ENCODE assay signal across 9 cellular contexts in the genomic region with DNA sequence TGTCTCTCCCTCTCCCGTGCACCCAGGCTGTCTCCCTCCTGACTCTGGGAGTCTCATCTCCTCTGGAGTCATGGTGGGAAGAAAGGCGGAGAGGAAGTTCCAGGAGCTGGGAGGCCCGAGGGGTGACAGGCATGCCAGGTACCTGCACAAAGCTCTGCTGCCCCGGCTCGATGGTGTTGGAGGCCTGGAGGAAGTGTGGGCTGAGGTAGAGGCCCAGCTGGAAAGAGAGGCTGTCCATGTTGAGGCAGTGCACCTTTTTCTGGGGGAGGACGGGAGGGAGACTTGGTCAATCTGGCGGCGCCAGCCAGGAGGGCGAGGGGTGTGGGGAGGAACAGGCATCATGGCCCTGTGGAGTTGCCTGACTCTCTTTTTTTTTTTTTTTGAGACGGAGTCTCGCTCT.
"Had no signal": no experiment of that assay in that cellular context is flagged by ENCODE, and none has a peak within 500 bp of the region (broad histone marks: within the 10 kb centered on the region; RNA-seq: fewer than 3 reads in every experiment).

No MANE protein-coding gene starts in this region.

- H3K9me3 Mint-ChIP-seq: activated naive CD4-positive, alpha-beta T cell treated with anti-CD3 and anti-CD28 coated beads for 36 hours; naive thymus-derived CD4-positive, alpha-beta T cell had no signal

- H3K27ac ChIP-seq: stomach had no signal

- ATAC-seq: activated CD4-positive, CD25-positive, alpha-beta regulatory T cell treated with anti-CD3 and anti-CD28 coated beads, Interleukin-2, amount 50 U/mL, for 24 hours; naive thymus-derived CD4-positive, alpha-beta T cell; T-helper 17 cell had no signal

- H3K27ac Mint-ChIP-seq: activated naive CD4-positive, alpha-beta T cell treated with anti-CD3 and anti-CD28 coated beads for 36 hours had no signal

- H3K4me1 Mint-ChIP-seq: T-helper 17 cell had no signal

- H3K27me3 Mint-ChIP-seq: naive thymus-derived CD4-positive, alpha-beta T cell; T-helper 17 cell had no signal

- DNase-seq: activated CD4-positive, alpha-beta T cell treated with anti-CD3 and anti-CD28 coated beads, Interleukin-2, amount 50 U/mL, for 4 hours; activated CD8-positive, alpha-beta memory T cell treated with anti-CD3 and anti-CD28 coated beads, Interleukin-2, amount 50 U/mL, for 4 hours; activated naive CD4-positive, alpha-beta T cell treated with anti-CD3 and anti-CD28 coated beads for 36 hours; hypothalamus; naive thymus-derived CD4-positive, alpha-beta T cell; stimulated activated CD4-positive, alpha-beta T cell treated with anti-CD3 and anti-CD28 coated beads, Interleukin-4, amount 100 ng/mL, for 24 hours; stomach; T-helper 17 cell had no signal

- H3K4me3 ChIP-seq: stomach had no signal

- H3K27me3 ChIP-seq: stomach had no signal

- H3K4me3 Mint-ChIP-seq: activated naive CD4-positive, alpha-beta T cell treated with anti-CD3 and anti-CD28 coated beads for 36 hours; naive thymus-derived CD4-positive, alpha-beta T cell; T-helper 17 cell had no signal

- H3K9me3 ChIP-seq: stomach had no signal
